ENCODE assay signal across 9 cellular contexts in the genomic region with DNA sequence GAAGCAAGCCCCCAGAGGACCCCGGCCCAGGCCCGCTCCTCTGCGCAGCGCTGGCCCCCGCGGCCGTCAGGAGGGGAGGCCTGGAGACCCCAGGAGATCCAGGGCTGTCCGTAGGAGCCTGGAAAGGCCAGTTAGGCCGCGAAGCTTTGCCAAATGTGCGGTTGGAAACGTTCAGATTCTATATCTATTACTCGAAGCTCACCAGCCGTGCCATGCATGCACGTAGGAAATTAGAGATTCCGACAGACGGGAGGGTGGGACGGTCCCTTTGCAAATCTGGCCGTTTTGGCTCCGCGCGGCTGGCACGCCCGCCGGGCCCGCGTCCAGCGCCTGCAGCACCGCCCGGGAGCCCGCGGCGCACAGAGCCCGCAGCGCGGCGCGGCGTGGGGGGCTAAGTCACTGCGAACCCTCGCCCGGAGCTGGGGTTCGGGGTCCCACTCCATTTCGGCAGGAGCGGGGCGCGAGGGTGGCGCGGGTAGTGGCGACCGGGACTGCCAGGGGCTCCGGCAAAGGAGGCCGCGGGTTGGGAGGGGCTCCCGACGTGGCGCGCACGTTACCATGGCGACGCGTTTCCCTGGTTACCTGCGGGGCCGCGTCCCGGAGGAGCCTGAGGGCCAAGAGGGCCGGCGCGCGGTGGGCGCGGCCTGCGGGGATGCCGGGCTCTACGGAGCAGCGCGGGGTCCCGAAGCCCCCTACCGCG.
DNase-seq lines count a peak whose midpoint lies in the region; ATAC-seq and TF ChIP-seq lines count a peak whose summit lies in the region.
"Had no signal": no experiment of that assay in that cellular context is flagged by ENCODE, and none has a peak within 500 bp of the region (broad histone marks: within the 10 kb centered on the region; RNA-seq: fewer than 3 reads in every experiment).

No MANE protein-coding gene starts in this region.

- H3K9me3 Mint-ChIP-seq in Caco-2 (ENCODE audit: unreplicated experiment) = no peaks in the 10 kb centered on the region
- H3K9me3 Mint-ChIP-seq: dendritic cell treated with granulocyte-macrophage colony-stimulating factor and Interleukin-4, amounts not matched to agents 40 ng/mL and 50 ng/mL, for 4 days had no signal

- H3K4me1 ChIP-seq in BE2C (no peaks in the 10 kb centered on the region), Caco-2 (no peaks in the 10 kb centered on the region)

- H3K27ac Mint-ChIP-seq in Caco-2 (ENCODE audit: unreplicated experiment) = no peak overlapping the region
- H3K27ac Mint-ChIP-seq: dendritic cell treated with granulocyte-macrophage colony-stimulating factor and Interleukin-4, amounts not matched to agents 40 ng/mL and 50 ng/mL, for 4 days had no signal

- intact Hi-C loops in Caco-2 (cut with micrococcal nuclease; ENCODE audit: unreplicated experiment) = no loop called here

- no peaks in the 10 kb centered on the region for H3K4me1 Mint-ChIP-seq in Caco-2 (ENCODE audit: low read depth, unreplicated experiment)

- H3K27me3 Mint-ChIP-seq in Caco-2 (ENCODE audit: insufficient read depth, unreplicated experiment) = no peaks in the 10 kb centered on the region

- no peaks in the 10 kb centered on the region for H3K36me3 Mint-ChIP-seq in Caco-2 (ENCODE audit: insufficient read depth, unreplicated experiment)

- POLR2A ChIA-PET in Caco-2 (lab: Charles Lee) = no interaction called here

- H3K36me3 ChIP-seq in BE2C (no peaks in the 10 kb centered on the region), Caco-2 (ENCODE audit: control insufficient read depth, insufficient read depth, low read length) (no peaks in the 10 kb centered on the region)

- DNase-seq in BE2C = peak; percentile 31
- peak; percentile 86 to 89 for DNase-seq in NCI-H1930 (lab: John Stamatoyannopoulos, UW)
- no peak for DNase-seq in fibroblast of villous mesenchyme (ENCODE audit: low read depth)
- DNase-seq in nucleus accumbens (lab: John Stamatoyannopoulos, UW) = peak in 45 of 56 donors; percentile 3 to 83 (median 44)
- DNase-seq in HuH-7 (ENCODE audit: low spot score) = no peak
- DNase-seq in Caco-2 = no peak
- no peak for DNase-seq in OCI-M2 (lab: John Stamatoyannopoulos, UW; ENCODE audit: unreplicated experiment)

- H3K4me3 Mint-ChIP-seq in Caco-2 (ENCODE audit: unreplicated experiment) = no peak overlapping the region
- H3K4me3 Mint-ChIP-seq: dendritic cell treated with granulocyte-macrophage colony-stimulating factor and Interleukin-4, amounts not matched to agents 40 ng/mL and 50 ng/mL, for 4 days had no signal

- H3K27me3 ChIP-seq in BE2C = no peaks in the 10 kb centered on the region
- H3K27me3 ChIP-seq in Caco-2 (replicated peaks; ENCODE audit: control insufficient read depth, insufficient read depth, low read length) = no peaks in the 10 kb centered on the region

- no peak for ATAC-seq in GM21381 (IDR thresholded peaks at IDR 0.05; ENCODE audit: unreplicated experiment)

- TF ChIP-seq CTCF in BE2C (IDR thresholded peaks at IDR 0.05; ENCODE audit: low read depth, low read length) = no peak
- no peak for TF ChIP-seq CTCF in fibroblast of villous mesenchyme (IDR thresholded peaks at IDR 0.05; ENCODE audit: insufficient read depth, low read depth, low read length)
- no peak for TF ChIP-seq CTCF in Caco-2 (IDR thresholded peaks at IDR 0.05; ENCODE audit: insufficient read depth in 1 of 2, low read depth in 1 of 2, low read length in 1 of 2, severe bottlenecking in 1 of 2, unreplicated experiment in 1 of 2)

- H3K4me3 ChIP-seq in BE2C (ENCODE audit: low read depth, low read length) = no peak overlapping the region
- peak overlapping the region; percentile 6 for H3K4me3 ChIP-seq in fibroblast of villous mesenchyme (ENCODE audit: low read depth, low read length)
- no peak overlapping the region for H3K4me3 ChIP-seq in Caco-2 (ENCODE audit: low read depth, low read length)

- H3K9me3 ChIP-seq in BE2C (no peaks in the 10 kb centered on the region), Caco-2 (no peaks in the 10 kb centered on the region)

- CTCF ChIA-PET in Caco-2 (lab: Charles Lee) = no interaction called here

- no TSS peak for BruUV-seq in Caco-2 (replicated peaks; lab: Mats Ljungman, UMichigan)

Comparison
In these comparisons a context has a peak if more than half of its experiments do, and no peak if none do; other contexts are left out.
1. DNase-seq: peak in BE2C (single experiment), NCI-H1930 (2 of 2) and nucleus accumbens (45 of 56); none in fibroblast of villous mesenchyme (single experiment), HuH-7 (single experiment), Caco-2 (0 of 2) and OCI-M2 (single experiment).